Comparison of ENCODE assay signal across 21 cellular contexts in the genomic region with DNA sequence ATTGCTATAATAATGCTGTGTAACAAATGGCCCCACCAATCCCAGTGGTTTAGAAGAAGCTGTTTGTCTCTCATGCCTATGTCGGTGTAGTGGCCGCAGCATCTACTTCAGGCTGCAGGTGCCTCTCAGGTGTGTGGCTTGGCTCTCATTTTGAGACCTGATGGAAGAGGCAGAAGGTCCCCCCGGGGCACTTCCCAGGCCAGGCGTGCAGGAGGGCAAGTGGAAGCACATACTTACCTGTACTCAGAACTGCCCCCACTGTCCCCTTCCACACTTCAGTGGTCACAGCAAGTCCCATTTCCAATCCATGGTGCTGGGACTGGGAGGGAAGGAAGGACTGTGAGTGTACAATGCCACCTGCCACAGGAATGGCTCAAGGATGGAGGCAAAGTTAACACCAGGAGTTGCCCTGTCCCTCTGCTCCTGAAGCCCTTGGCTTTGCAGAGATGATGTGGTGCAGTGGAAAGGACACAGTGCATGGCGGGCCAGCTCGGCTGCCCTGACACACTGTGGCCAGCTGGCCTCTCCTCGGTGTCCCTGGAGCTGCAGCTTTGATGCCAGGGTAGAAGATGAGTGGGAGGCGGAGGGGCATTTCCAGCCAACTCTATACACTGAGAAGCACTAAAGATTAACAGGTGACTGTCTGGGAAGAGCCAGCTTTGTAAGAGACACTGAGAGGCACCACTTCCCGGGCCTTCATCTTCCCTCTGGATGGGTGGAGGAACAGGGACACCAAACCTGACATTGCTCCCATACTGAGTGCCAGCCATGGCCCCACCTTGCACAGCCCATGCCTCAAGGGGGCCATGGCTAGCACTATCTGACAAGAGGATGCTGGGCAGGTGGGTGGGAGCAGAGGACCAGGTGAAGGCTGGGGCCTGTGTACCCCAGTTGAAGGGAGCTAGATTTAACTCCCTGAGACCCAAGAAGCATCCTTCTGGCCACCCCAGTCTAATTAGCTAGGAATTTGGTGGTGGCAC.
A peak's percentile ranks its signal among the peaks of the same experiment; 100 is the strongest.
DNase-seq lines count a peak whose midpoint lies in the region; ATAC-seq and TF ChIP-seq lines count a peak whose summit lies in the region.
"Had no signal": no experiment of that assay in that cellular context is flagged by ENCODE, and none has a peak within 500 bp of the region (broad histone marks: within the 10 kb centered on the region; RNA-seq: fewer than 3 reads in every experiment).

No MANE protein-coding gene starts in this region.

- H3K4me1 Mint-ChIP-seq in activated T-cell treated with anti-CD3 and anti-CD28 coated beads, Interleukin-2, amount 50 U/mL, for 4 hours (ENCODE audit: low read depth) = peaks cover 7% of the 10 kb centered on the region
- H3K4me1 Mint-ChIP-seq in activated CD4-positive, alpha-beta memory T cell treated with anti-CD3 and anti-CD28 coated beads for 36 hours (ENCODE audit: low read depth) = peaks cover 12% of the 10 kb centered on the region

- H3K27me3 Mint-ChIP-seq in activated T-cell treated with anti-CD3 and anti-CD28 coated beads, Interleukin-2, amount 50 U/mL, for 4 hours (ENCODE audit: low read depth) = peaks cover 3% of the 10 kb centered on the region
- no peaks in the 10 kb centered on the region for H3K27me3 Mint-ChIP-seq in activated CD4-positive, alpha-beta memory T cell treated with anti-CD3 and anti-CD28 coated beads for 36 hours

- H3K36me3 Mint-ChIP-seq in activated T-cell treated with anti-CD3 and anti-CD28 coated beads, Interleukin-2, amount 50 U/mL, for 4 hours (ENCODE audit: insufficient read depth) = no peaks in the 10 kb centered on the region
- H3K36me3 Mint-ChIP-seq in activated CD4-positive, alpha-beta memory T cell treated with anti-CD3 and anti-CD28 coated beads for 36 hours = no peaks in the 10 kb centered on the region
- H3K36me3 Mint-ChIP-seq: activated naive CD4-positive, alpha-beta T cell treated with anti-CD3 and anti-CD28 coated beads, Interleukin-2, amount 50 U/mL, for 72 hours had no signal

- peaks cover 4% of the 10 kb centered on the region for H3K9me3 Mint-ChIP-seq in activated T-cell treated with anti-CD3 and anti-CD28 coated beads, Interleukin-2, amount 50 U/mL, for 4 hours
- peaks cover 5% of the 10 kb centered on the region for H3K9me3 Mint-ChIP-seq in activated CD4-positive, alpha-beta memory T cell treated with anti-CD3 and anti-CD28 coated beads for 36 hours
- H3K9me3 Mint-ChIP-seq: activated naive CD4-positive, alpha-beta T cell treated with anti-CD3 and anti-CD28 coated beads, Interleukin-2, amount 50 U/mL, for 72 hours had no signal

- CTCF ChIA-PET in activated CD4-positive, alpha-beta memory T cell treated with anti-CD3 and anti-CD28 coated beads for 36 hours (lab: Charles Lee) = no interaction called here

- peaks cover 6% of the 10 kb centered on the region for H3K4me1 ChIP-seq in testis
- H3K4me1 ChIP-seq: psoas muscle had no signal

- H3K9me3 ChIP-seq in testis = no peaks in the 10 kb centered on the region
- H3K9me3 ChIP-seq: psoas muscle, suprapubic skin had no signal

- H3K27me3 ChIP-seq in testis = no peaks in the 10 kb centered on the region
- H3K27me3 ChIP-seq: gastroesophageal sphincter, suprapubic skin had no signal

- no peak for ATAC-seq in activated T-cell treated with anti-CD3 and anti-CD28 coated beads, Interleukin-2, amount 50 U/mL, for 4 hours
- ATAC-seq in HG03196 (IDR thresholded peaks at IDR 0.05; ENCODE audit: unreplicated experiment) (no peak), GM18519 (IDR thresholded peaks at IDR 0.05; ENCODE audit: low FRiP score, unreplicated experiment) (no peak)
- ATAC-seq: activated naive CD4-positive, alpha-beta T cell treated with anti-CD3 and anti-CD28 coated beads, Interleukin-2, amount 50 U/mL, for 72 hours; gastroesophageal sphincter; GM12878; psoas muscle had no signal

- POLR2A ChIA-PET in activated CD4-positive, alpha-beta memory T cell treated with anti-CD3 and anti-CD28 coated beads for 36 hours (lab: Charles Lee) = no interaction called here

- TF ChIP-seq POLR2A in lower leg skin (IDR thresholded peaks at IDR 0.05) = no peak
- no peak for TF ChIP-seq POLR2A in testis (IDR thresholded peaks at IDR 0.05)

- TF ChIP-seq CTCF in lower leg skin (IDR thresholded peaks at IDR 0.05) (no peak), testis (IDR thresholded peaks at IDR 0.05) (no peak)

- DNase-seq in activated T-cell treated with anti-CD3 and anti-CD28 coated beads, Interleukin-2, amount 50 U/mL, for 1 hour = peak; percentile 8
- no peak for DNase-seq in activated T-cell treated with anti-CD3 and anti-CD28 coated beads, Interleukin-2, amount 50 U/mL, for 4 hours
- peak; percentile 6 for DNase-seq in activated CD4-positive, alpha-beta memory T cell treated with anti-CD3 and anti-CD28 coated beads for 36 hours
- DNase-seq in lower leg skin (ENCODE audit: low spot score in 2 of 2) (peak; percentile 11 to 74), testis (peak; percentile 8)
- DNase-seq in NK-92 treated with Interleukin-12 subunit alpha and Interleukin-12 subunit beta, amount 100 ng/mL, for 24 hours (lab: John Stamatoyannopoulos, UW) = no peak
- DNase-seq: GF-D8, KG1, naive B cell, NCI-H1048, NCI-H2081, NCI-H526, SHP77 treated with DMSO at 0.1 percent for 48 hours, spleen had no signal

- no peak overlapping the region for H3K27ac ChIP-seq in testis
- H3K27ac ChIP-seq: gastroesophageal sphincter, psoas muscle, spleen, suprapubic skin had no signal

- H3K4me3 Mint-ChIP-seq in activated T-cell treated with anti-CD3 and anti-CD28 coated beads, Interleukin-2, amount 50 U/mL, for 4 hours = no peak overlapping the region
- H3K4me3 Mint-ChIP-seq in activated CD4-positive, alpha-beta memory T cell treated with anti-CD3 and anti-CD28 coated beads for 36 hours = no peak overlapping the region
- H3K4me3 Mint-ChIP-seq: naive B cell had no signal

- H3K36me3 ChIP-seq in testis (ENCODE audit: low read depth, missing control alignments) = no peaks in the 10 kb centered on the region
- H3K36me3 ChIP-seq: gastroesophageal sphincter, spleen, suprapubic skin had no signal

- H3K4me3 ChIP-seq in lower leg skin (ENCODE audit: low read depth, poor library complexity, severe bottlenecking) = no peak overlapping the region
- H3K4me3 ChIP-seq in testis = no peak overlapping the region
- H3K4me3 ChIP-seq: gastroesophageal sphincter, GM12878, psoas muscle, spleen, suprapubic skin had no signal

- H3K27ac Mint-ChIP-seq in activated CD4-positive, alpha-beta memory T cell treated with anti-CD3 and anti-CD28 coated beads for 36 hours = no peak overlapping the region
- H3K27ac Mint-ChIP-seq: activated naive CD4-positive, alpha-beta T cell treated with anti-CD3 and anti-CD28 coated beads, Interleukin-2, amount 50 U/mL, for 72 hours; naive B cell had no signal

- intact Hi-C loops in activated CD4-positive, alpha-beta memory T cell treated with anti-CD3 and anti-CD28 coated beads for 36 hours (cut with micrococcal nuclease) = no loop called here
- intact Hi-C loops in lower leg skin (cut with DNase I; ENCODE audit: low total_unique reads) (no loop called here), testis (cut with DNase I; ENCODE audit: low total_unique reads) (no loop called here)

- WGBS in lower leg skin, 2 donors = 89 to 94% methylated on average over 9 of the region's 9 CpGs
- 89 to 92% methylated on average over 9 of the region's 9 CpGs for WGBS in testis, 2 donors

Comparison
In these comparisons a context has a peak if more than half of its experiments do, and no peak if none do; other contexts are left out.
1. DNase-seq: peak in activated T-cell treated with anti-CD3 and anti-CD28 coated beads, Interleukin-2, amount 50 U/mL, for 1 hour (single experiment), activated CD4-positive, alpha-beta memory T cell treated with anti-CD3 and anti-CD28 coated beads for 36 hours (single experiment), lower leg skin (2 of 2) and testis (single experiment); none in activated T-cell treated with anti-CD3 and anti-CD28 coated beads, Interleukin-2, amount 50 U/mL, for 4 hours (single experiment) and NK-92 treated with Interleukin-12 subunit alpha and Interleukin-12 subunit beta, amount 100 ng/mL, for 24 hours (single experiment).